Comparison of ENCODE assay signal across 8 cellular contexts in the genomic region with DNA sequence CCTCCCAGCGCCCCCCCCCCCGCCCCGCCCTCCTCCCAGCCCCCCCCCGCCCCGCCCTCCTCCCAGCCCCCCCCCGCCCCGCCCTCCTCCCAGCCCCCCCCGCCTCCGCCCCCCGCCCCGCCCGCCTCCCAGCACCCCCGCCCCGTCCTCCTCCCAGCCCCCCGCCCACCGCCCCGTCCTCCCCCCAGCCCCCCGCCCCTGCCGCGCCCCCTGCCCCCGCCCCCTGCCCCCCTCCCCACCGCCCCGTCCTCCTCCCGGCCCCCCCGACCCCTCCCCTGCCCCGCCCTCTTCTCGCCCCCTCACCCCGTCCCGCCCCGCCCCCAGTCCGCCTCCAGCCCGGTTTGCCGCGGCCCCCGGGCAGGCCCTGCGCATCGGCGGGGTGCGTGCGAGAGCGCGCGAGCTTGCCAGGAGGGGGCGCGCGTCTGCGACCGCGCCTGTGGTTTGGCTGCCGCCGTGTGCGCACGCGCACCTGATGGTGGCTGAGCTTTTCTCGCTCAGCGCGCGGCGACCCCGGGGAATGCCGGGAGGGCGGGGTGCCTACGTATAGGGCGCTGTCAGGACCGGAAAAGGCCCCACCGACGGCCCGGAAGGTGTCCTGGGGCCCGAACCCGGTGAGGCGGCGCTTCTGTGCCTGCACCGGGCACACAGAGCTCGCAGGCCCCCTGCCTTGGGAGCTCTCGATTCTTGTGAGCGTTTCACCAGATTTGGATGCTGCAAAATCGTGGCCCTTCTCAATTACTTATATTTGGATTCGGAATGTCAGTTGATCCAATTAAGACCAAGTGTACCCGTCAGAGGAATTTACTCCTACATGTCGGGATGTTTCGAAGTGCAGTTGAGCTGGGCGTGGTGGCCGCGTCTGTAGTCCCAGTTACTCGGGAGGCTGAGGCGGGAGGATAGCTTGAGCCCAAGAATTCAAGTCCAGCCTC. TPM values are rescaled to one million over a fixed set of nuclear protein-coding genes. Genes with fewer than 3 reads are reported as not detected.
A peak's percentile ranks its signal among the peaks of the same experiment; 100 is the strongest.
DNase-seq lines count a peak whose midpoint lies in the region; ATAC-seq and TF ChIP-seq lines count a peak whose summit lies in the region.

No MANE protein-coding gene starts in this region.

- CTCF ChIA-PET in activated CD4-positive, alpha-beta T cell treated with anti-CD3 and anti-CD28 coated beads for 36 hours (lab: Charles Lee) = interaction anchor here (0.5 to 1.4 kb wide), 6 partner anchors 25 to 806 kb away, joined by 3 to 4 read pairs (median 3); no protein-coding TSS in a partner anchor

- peaks cover 23% of the 10 kb centered on the region for H3K4me1 Mint-ChIP-seq in activated CD4-positive, alpha-beta T cell treated with anti-CD3 and anti-CD28 coated beads for 36 hours

- no peaks in the 10 kb centered on the region for H3K27me3 Mint-ChIP-seq in activated CD4-positive, alpha-beta T cell treated with anti-CD3 and anti-CD28 coated beads for 36 hours

- H3K36me3 Mint-ChIP-seq in activated CD4-positive, alpha-beta T cell treated with anti-CD3 and anti-CD28 coated beads for 36 hours (ENCODE audit: low read depth) = peaks cover 13% of the 10 kb centered on the region

- peak overlapping the region; percentile 83 for H3K4me3 Mint-ChIP-seq in activated CD4-positive, alpha-beta T cell treated with anti-CD3 and anti-CD28 coated beads for 36 hours

- peak; percentile 52 for TF ChIP-seq CTCF in choroid plexus epithelial cell (conservative IDR thresholded peaks at IDR 0.05; ENCODE audit: low read depth, low read length)

- POLR2A ChIA-PET in activated CD4-positive, alpha-beta T cell treated with anti-CD3 and anti-CD28 coated beads for 36 hours (lab: Charles Lee) = interaction anchor here (0.6 to 1.2 kb wide), 4 partner anchors 35 to 572 kb away, joined by 3 to 4 read pairs (median 4); partner anchors contain the start of gene TSPO

- DNase-seq in C1 segment of cervical spinal cord (lab: John Stamatoyannopoulos, UW) (peak; percentile 45 to 96 (median 89)), NCI-H510A treated with DMSO at 0.1 percent for 48 hours (lab: John Stamatoyannopoulos, UW) (peak; percentile 85), choroid plexus epithelial cell (ENCODE audit: low read depth) (peak; percentile 96), left colon (peak; percentile 96 to 98)
- peak; percentile 98 for DNase-seq in activated CD4-positive, alpha-beta T cell treated with anti-CD3 and anti-CD28 coated beads for 36 hours
- peak; percentile 92 to 96 (median 94) for DNase-seq in stimulated activated CD4-positive, alpha-beta T cell treated with anti-CD3 and anti-CD28 coated beads, Interleukin-1b, Interleukin-23, amount 100 ng/mL, for 24 hours (ENCODE audit: low read depth in 4 of 4, low spot score in 1 of 4)

- peak overlapping the region; percentile 60 for H3K4me3 ChIP-seq in choroid plexus epithelial cell (ENCODE audit: low read depth, low read length)

- intact Hi-C loops in activated CD4-positive, alpha-beta T cell treated with anti-CD3 and anti-CD28 coated beads for 36 hours (cut with DNase I, micrococcal nuclease) = loop anchor here (1.0 to 5.0 kb wide), 14 partner anchors 36 to 1310 kb away; partner anchors contain the start of genes MCAT (in 2 of the 2), ARFGAP3 (in 1 of the 2), BIK (in 1 of the 2) and CYB5R3 (in 1 of the 2)
- intact Hi-C loops in left colon (cut with DNase I, micrococcal nuclease) = no loop called here

- no peaks in the 10 kb centered on the region for H3K9me3 Mint-ChIP-seq in activated CD4-positive, alpha-beta T cell treated with anti-CD3 and anti-CD28 coated beads for 36 hours (ENCODE audit: low read depth)

- H3K27ac Mint-ChIP-seq in activated CD4-positive, alpha-beta T cell treated with anti-CD3 and anti-CD28 coated beads for 36 hours = peak overlapping the region; percentile 93

- ATAC-seq in GM19324 (IDR thresholded peaks at IDR 0.05; ENCODE audit: low FRiP score, unreplicated experiment) = peak; percentile 93
- ATAC-seq in HG03457 (IDR thresholded peaks at IDR 0.05; ENCODE audit: unreplicated experiment) = peak; percentile 68
- peak; percentile 96 for ATAC-seq in activated CD4-positive, alpha-beta T cell treated with anti-CD3 and anti-CD28 coated beads for 36 hours
- ATAC-seq in left colon = peak; percentile 85

RNA-seq across cellular contexts. Expression of gene TTLL12, which starts 0.5 kb away (rescaled TPM):
- total RNA-seq in activated CD4-positive, alpha-beta T cell treated with anti-CD3 and anti-CD28 coated beads for 36 hours = 10 to 100 TPM; 75.8 to 85.2 TPM
- total RNA-seq in left colon = 10 to 100 TPM; 79.5 to 91.6 TPM

RNA-seq across cellular contexts. Expression of gene TSPO, which starts 36.1 kb away (rescaled TPM):
- 100 to 1,000 TPM in 1 of 2 experiments, 10 to 100 TPM in 1; 61.7 to 114 TPM for total RNA-seq in activated CD4-positive, alpha-beta T cell treated with anti-CD3 and anti-CD28 coated beads for 36 hours
- 100 to 1,000 TPM; 250 to 259 TPM for total RNA-seq in left colon

RNA-seq across cellular contexts. Expression of gene MCAT, which starts 44.2 kb away (rescaled TPM):
- 10 to 100 TPM; 13.8 to 16.9 TPM for total RNA-seq in activated CD4-positive, alpha-beta T cell treated with anti-CD3 and anti-CD28 coated beads for 36 hours
- total RNA-seq in left colon = 10 to 100 TPM; 15.2 to 19.7 TPM

Comparison
In these comparisons a context has a peak if more than half of its experiments do, and no peak if none do; other contexts are left out.
1. Peak in every context shown above with its lines: DNase-seq, ATAC-seq and H3K4me3 ChIP-seq.
2. intact Hi-C loops: an anchor here in activated CD4-positive, alpha-beta T cell treated with anti-CD3 and anti-CD28 coated beads for 36 hours (1.0 to 5.0 kb wide); none called in left colon.